ENCODE assay signal across 11 cellular contexts in the genomic region with DNA sequence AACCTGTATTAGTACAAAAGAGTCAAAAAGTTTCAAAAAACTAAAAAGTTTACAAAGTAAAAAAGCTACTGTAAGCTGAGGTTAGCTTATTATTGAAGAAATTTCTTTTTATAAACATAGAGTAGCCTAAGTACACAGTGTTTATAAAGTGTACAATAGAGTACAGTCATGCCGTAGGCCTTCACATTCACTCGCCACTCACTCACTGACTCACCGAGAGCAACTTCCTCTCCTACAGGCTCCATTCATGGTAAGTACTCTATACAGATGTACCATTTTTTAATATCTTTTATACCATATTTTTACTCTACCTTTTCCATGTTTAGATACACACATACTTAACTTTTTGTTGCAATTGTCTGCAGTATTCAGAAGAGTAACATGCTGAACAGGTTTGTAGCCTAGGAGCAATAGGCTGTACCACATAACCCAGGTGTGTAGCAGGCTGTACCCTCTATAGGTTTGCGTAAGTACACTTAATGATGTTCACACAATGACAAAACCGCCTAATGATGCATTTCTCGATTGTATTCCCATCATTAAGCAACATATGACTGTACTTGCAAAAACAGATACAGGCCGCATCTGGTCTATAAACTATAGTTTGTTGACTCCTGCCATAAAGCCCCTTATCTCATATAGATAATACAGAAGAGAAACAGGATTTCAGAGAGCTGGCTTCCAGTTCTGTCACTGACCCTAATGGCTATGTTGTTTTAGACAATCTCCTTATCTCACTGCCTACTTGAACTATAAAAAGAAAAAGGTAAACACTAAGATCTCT.
DNase-seq lines count a peak whose midpoint lies in the region; ATAC-seq and TF ChIP-seq lines count a peak whose summit lies in the region.
"Had no signal": no experiment of that assay in that cellular context is flagged by ENCODE, and none has a peak within 500 bp of the region (broad histone marks: within the 10 kb centered on the region; RNA-seq: fewer than 3 reads in every experiment).

No MANE protein-coding gene starts in this region.

- H3K4me3 ChIP-seq in Panc1 (ENCODE audit: low read depth in 2 of 2, low read length in 2 of 2), result no peak overlapping the region
- no peak overlapping the region for H3K4me3 ChIP-seq in epithelial cell of proximal tubule (ENCODE audit: low read depth, low read length)
- H3K4me3 ChIP-seq in osteoblast (ENCODE audit: insufficient read depth, low read length), result no peak overlapping the region
- H3K4me3 ChIP-seq in spleen, result no peak overlapping the region
- H3K4me3 ChIP-seq in OCI-LY7 (ENCODE audit: low read depth, low read length, poor library complexity, severe bottlenecking), result no peak overlapping the region

- H3K79me2 ChIP-seq in osteoblast (ENCODE audit: insufficient read depth, low read length) (no peaks in the 10 kb centered on the region), OCI-LY7 (ENCODE audit: insufficient read depth, low read depth, low read length) (no peaks in the 10 kb centered on the region)

- no peak for TF ChIP-seq CTCF in Panc1 (IDR thresholded peaks at IDR 0.05)
- TF ChIP-seq CTCF in epithelial cell of proximal tubule (conservative IDR thresholded peaks at IDR 0.05; ENCODE audit: low read depth, low read length), result no peak
- no peak for TF ChIP-seq CTCF in osteoblast (IDR thresholded peaks at IDR 0.05; ENCODE audit: extremely low read depth, low read depth, low read length)
- TF ChIP-seq CTCF in spleen (IDR thresholded peaks at IDR 0.05 in 8 of 11, conservative IDR thresholded peaks at IDR 0.05 in 3 of 11), result no peak
- TF ChIP-seq CTCF in OCI-LY7 (conservative IDR thresholded peaks at IDR 0.05; ENCODE audit: low read length), result no peak

- H3K9me2 ChIP-seq in OCI-LY7 (ENCODE audit: insufficient read depth, low read length), result no peaks in the 10 kb centered on the region

- H3K36me3 ChIP-seq in Panc1 (ENCODE audit: control insufficient read depth, insufficient read depth, low read length), result no peaks in the 10 kb centered on the region
- H3K36me3 ChIP-seq in osteoblast (ENCODE audit: insufficient read depth, low read length), result no peaks in the 10 kb centered on the region
- H3K36me3 ChIP-seq in spleen, result no peaks in the 10 kb centered on the region
- no peaks in the 10 kb centered on the region for H3K36me3 ChIP-seq in OCI-LY7 (ENCODE audit: insufficient read depth, low read length)

- in situ Hi-C loops in Panc1 (cut with HindIII; ENCODE audit: low pct_unique_long_range_greater_than_20kb, low sequenced_read_pairs), result no loop called here

- BruUV-seq in Panc1 (replicated peaks; lab: Mats Ljungman, UMichigan), result no TSS peak
- no TSS peak for BruUV-seq in OCI-LY7 (replicated peaks; lab: Mats Ljungman, UMichigan)

- CTCF ChIA-PET in Panc1 (lab: Charles Lee), result no interaction called here
- CTCF ChIA-PET in OCI-LY7 (lab: Charles Lee; ENCODE audit: unreplicated experiment), result no interaction called here

- POLR2A ChIA-PET in Panc1 (lab: Charles Lee) (no interaction called here), OCI-LY7 (lab: Charles Lee) (interaction anchor here (0.5 kb wide), 1 partner anchor 438 kb away, joined by 4 read pairs; no protein-coding TSS in a partner anchor)

- intact Hi-C loops in Panc1 (cut with micrococcal nuclease; ENCODE audit: unreplicated experiment) (no loop called here), spleen (cut with DNase I; ENCODE audit: low total_unique reads) (no loop called here), OCI-LY7 (cut with micrococcal nuclease; ENCODE audit: unreplicated experiment) (no loop called here)

- no peak overlapping the region; the same call in 1 of the 2 replicates for H3K27ac ChIP-seq in Panc1 (ENCODE audit: low read length)
- peak overlapping the region; percentile 43 for H3K27ac ChIP-seq in osteoblast (ENCODE audit: low read depth, low read length)
- no peak overlapping the region for H3K27ac ChIP-seq in spleen
- H3K27ac ChIP-seq in OCI-LY7 (ENCODE audit: low read depth, low read length, poor library complexity, severe bottlenecking), result no peak overlapping the region

- H3K4me2 ChIP-seq in osteoblast (ENCODE audit: insufficient read depth, low read length) (no peak overlapping the region), OCI-LY7 (ENCODE audit: low read length) (no peak overlapping the region)

- WGBS in spleen, 5 donors, result 86 to 95% (median 89%) methylated on average over 7 of the region's 7 CpGs

- no peaks in the 10 kb centered on the region for H3K27me3 ChIP-seq in Panc1 (ENCODE audit: control insufficient read depth, insufficient read depth, low read length)
- no peaks in the 10 kb centered on the region for H3K27me3 ChIP-seq in osteoblast (ENCODE audit: insufficient read depth, low read length)
- H3K27me3 ChIP-seq in spleen (replicated peaks in 1 of 7), result no peaks in the 10 kb centered on the region

- H3K9me3 ChIP-seq in Panc1 (ENCODE audit: control insufficient read depth, insufficient read depth, low read depth, low read length) (no peaks in the 10 kb centered on the region), osteoblast (ENCODE audit: low read depth, low read length) (no peaks in the 10 kb centered on the region), spleen (peaks cover 0 to 12% (median 1%) of the 10 kb centered on the region in 8 donors), OCI-LY7 (ENCODE audit: low read length) (no peaks in the 10 kb centered on the region)

- no peak for TF ChIP-seq POLR2A in spleen (IDR thresholded peaks at IDR 0.05)

- no peaks in the 10 kb centered on the region for H4K20me1 ChIP-seq in osteoblast (ENCODE audit: insufficient read depth, low read length)
- H4K20me1 ChIP-seq in OCI-LY7 (ENCODE audit: insufficient read depth, low read length), result no peaks in the 10 kb centered on the region

- ATAC-seq in Panc1 (peak; percentile 98), HG03432 (IDR thresholded peaks at IDR 0.05; ENCODE audit: unreplicated experiment) (no peak)

- 0 out of 2 replicates have a peak, but pooled peaks cover 3% of the 10 kb centered on the region for H3K4me1 ChIP-seq in Panc1 (ENCODE audit: control insufficient read depth, insufficient read depth, low read length)
- H3K4me1 ChIP-seq in osteoblast (ENCODE audit: insufficient read depth, low read length), result peaks cover 27% of the 10 kb centered on the region
- H3K4me1 ChIP-seq in spleen, result no peaks in the 10 kb centered on the region
- no peaks in the 10 kb centered on the region for H3K4me1 ChIP-seq in OCI-LY7 (ENCODE audit: insufficient read depth, low read length, poor library complexity, severe bottlenecking)

- H2AFZ ChIP-seq in osteoblast (ENCODE audit: low read length) (no peak overlapping the region), OCI-LY7 (ENCODE audit: low read length) (no peak overlapping the region)

- peak; percentile 84 for DNase-seq in EL
- peak; percentile 91 for DNase-seq in Panc1 (ENCODE audit: low read depth, low spot score)
- peak; percentile 50 for DNase-seq in epithelial cell of proximal tubule (ENCODE audit: low read depth)
- DNase-seq in osteoblast (ENCODE audit: insufficient read length, low spot score, missing footprints), result no peak
- no peak for DNase-seq in DMS79 (lab: John Stamatoyannopoulos, UW)
- DNase-seq in spleen, result no peak
- no peak for DNase-seq in OCI-LY7 (ENCODE audit: low spot score)
- DNase-seq: activated B cell treated with CpG ODN at 0.5 μM for 24 hours; activated effector memory CD4-positive, alpha-beta T cell treated with Interleukin-2 at 50 U/mL for 16 hours; Right ventricle myocardium superior had no signal

Comparison
In these comparisons a context has a peak if more than half of its experiments do, and no peak if none do; other contexts are left out.
1. DNase-seq: peak in EL (single experiment), Panc1 (single experiment) and epithelial cell of proximal tubule (single experiment); none in osteoblast (single experiment), DMS79 (single experiment), spleen (single experiment) and OCI-LY7 (single experiment).